ENCODE assay signal across 8 cellular contexts in genomic region chrX:82218361-82218760, GRCh38.
DNase-seq lines count a peak whose midpoint lies in the region; ATAC-seq and TF ChIP-seq lines count a peak whose summit lies in the region.

No MANE protein-coding gene starts in this region.

- no peaks in the 10 kb centered on the region for H3K4me1 Mint-ChIP-seq in nephron progenitor cell

- H3K4me3 ChIP-seq in ascending aorta, result no peak overlapping the region

- TF ChIP-seq CTCF in ascending aorta (IDR thresholded peaks at IDR 0.05), result peak in 2 of 3 experiments; percentile 24 to 40
- peak; percentile 34 for TF ChIP-seq CTCF in nephron progenitor cell (IDR thresholded peaks at IDR 0.05)

- H3K27me3 Mint-ChIP-seq in nephron progenitor cell (ENCODE audit: low read depth, poor library complexity), result no peaks in the 10 kb centered on the region

- no peak overlapping the region for H3K4me3 Mint-ChIP-seq in nephron progenitor cell

- peak; percentile 83 for ATAC-seq in GM19468 (IDR thresholded peaks at IDR 0.05; ENCODE audit: extremely low read depth, unreplicated experiment)

- no peak overlapping the region for H3K27ac Mint-ChIP-seq in nephron progenitor cell

- no peaks in the 10 kb centered on the region for H3K36me3 Mint-ChIP-seq in nephron progenitor cell (ENCODE audit: low read depth)

- no peaks in the 10 kb centered on the region for H3K9me3 ChIP-seq in ascending aorta

- H3K36me3 ChIP-seq in ascending aorta, result no peaks in the 10 kb centered on the region

- peaks cover 70% of the 10 kb centered on the region for H3K9me3 Mint-ChIP-seq in nephron progenitor cell

- H3K27me3 ChIP-seq in ascending aorta, result no peaks in the 10 kb centered on the region

- DNase-seq in DMS 273 (lab: John Stamatoyannopoulos, UW; ENCODE audit: unreplicated experiment), result peak; percentile 59
- DNase-seq in LHCN-M2 (ENCODE audit: low read depth), result peak; percentile 48
- DNase-seq in ascending aorta (ENCODE audit: low spot score in 2 of 2), result no peak
- DNase-seq in nephron progenitor cell, result no peak
- no peak for DNase-seq in activated CD8-positive, alpha-beta memory T cell treated with anti-CD3 and anti-CD28 coated beads, Interleukin-2, amount 50 U/mL, for 4 hours
- DNase-seq in NCI-H345 treated with DMSO at 0.1 percent for 48 hours (lab: John Stamatoyannopoulos, UW; ENCODE audit: unreplicated experiment), result no peak
- DNase-seq in ecto neural progenitor cell (ENCODE audit: low spot score), result no peak

- H3K4me1 ChIP-seq in ascending aorta, result no peaks in the 10 kb centered on the region

- no peak overlapping the region for H3K27ac ChIP-seq in ascending aorta

- intact Hi-C loops in ascending aorta (cut with DNase I), result no loop called here

Comparison
In these comparisons a context has a peak if more than half of its experiments do, and no peak if none do; other contexts are left out.
1. DNase-seq: peak in DMS 273 (single experiment) and LHCN-M2 (single experiment); none in ascending aorta (0 of 2), nephron progenitor cell (single experiment), activated CD8-positive, alpha-beta memory T cell treated with anti-CD3 and anti-CD28 coated beads, Interleukin-2, amount 50 U/mL, for 4 hours (single experiment), NCI-H345 treated with DMSO at 0.1 percent for 48 hours (single experiment) and ecto neural progenitor cell (single experiment).